Comparison of ENCODE assay signal across 9 cellular contexts in the genomic region with DNA sequence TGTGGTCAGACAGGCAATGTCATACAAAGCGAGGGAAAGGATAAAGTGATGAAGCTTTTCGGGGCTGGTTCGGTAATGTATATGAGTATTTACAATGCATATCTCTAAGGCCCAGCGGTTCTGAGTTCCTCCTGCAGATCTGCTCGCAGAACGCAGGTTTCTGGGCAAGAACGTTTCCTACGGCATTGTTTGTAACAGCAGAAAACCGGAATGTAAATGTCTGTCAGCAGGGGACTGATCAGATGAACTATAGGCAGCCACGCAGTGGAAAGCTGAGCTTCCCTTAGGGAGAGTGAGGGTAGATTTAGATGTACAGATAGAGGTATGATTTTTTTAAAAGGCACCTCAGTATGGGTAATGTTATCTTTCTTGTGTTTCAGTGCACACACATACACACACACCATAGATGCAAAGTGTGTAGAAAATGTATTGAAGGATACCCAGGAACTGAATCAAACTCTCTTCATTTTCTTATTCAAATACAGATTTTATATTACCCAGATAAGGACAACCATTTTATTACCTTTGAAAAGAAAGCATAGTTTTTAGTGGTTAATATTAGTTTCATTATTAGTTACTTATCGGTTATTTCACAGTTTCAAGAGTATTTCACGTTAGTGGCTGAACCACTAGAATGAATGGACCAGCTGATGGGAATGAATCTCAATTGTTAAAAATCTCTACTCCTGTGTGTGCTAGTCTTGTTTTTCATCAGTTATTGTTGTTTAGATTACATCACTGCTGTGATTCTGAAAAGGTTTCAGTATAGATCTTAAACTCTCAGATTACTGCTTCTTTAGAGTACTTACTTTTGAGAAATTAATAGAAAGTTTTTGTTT. TPM values are rescaled to one million over a fixed set of nuclear protein-coding genes. Genes with fewer than 3 reads are reported as not detected.
DNase-seq lines count a peak whose midpoint lies in the region; ATAC-seq and TF ChIP-seq lines count a peak whose summit lies in the region.
"Had no signal": no experiment of that assay in that cellular context is flagged by ENCODE, and none has a peak within 500 bp of the region (broad histone marks: within the 10 kb centered on the region; RNA-seq: fewer than 3 reads in every experiment).

No MANE protein-coding gene starts in this region.

- no peak overlapping the region for H3K4me2 ChIP-seq in mesendoderm (ENCODE audit: low read length)

- DNase-seq in mesendoderm (peak; percentile 47), sigmoid colon (no peak), RKO (ENCODE audit: low spot score) (no peak), germinal center (ENCODE audit: low spot score) (no peak)
- DNase-seq: brain microvascular endothelial cell had no signal

- TF ChIP-seq EP300 in sigmoid colon (IDR thresholded peaks at IDR 0.05), result no peak

- no peak overlapping the region for H4K5ac ChIP-seq in mesendoderm (ENCODE audit: low read length)

- TF ChIP-seq CTCF in sigmoid colon (IDR thresholded peaks at IDR 0.05), result no peak

- H3K9ac ChIP-seq in mesendoderm (ENCODE audit: low read length), result no peak overlapping the region

- H2AK5ac ChIP-seq in mesendoderm (ENCODE audit: low read length), result no peak overlapping the region

- H2BK5ac ChIP-seq in mesendoderm (ENCODE audit: low read length), result no peak overlapping the region

- ATAC-seq in GM19023 (IDR thresholded peaks at IDR 0.05; ENCODE audit: unreplicated experiment) (peak; percentile 82), GM21737 (IDR thresholded peaks at IDR 0.05; ENCODE audit: unreplicated experiment) (peak; percentile 82), HG03442 (IDR thresholded peaks at IDR 0.05; ENCODE audit: unreplicated experiment) (peak; percentile 90)
- ATAC-seq: natural killer cell treated with Interleukin-12 subunit alpha and Interleukin-12 subunit beta and Interleukin-15 and Interleukin-18, amount 100 ng/mL, for 72 hours had no signal

- H3K9me3 ChIP-seq in sigmoid colon, result no peaks in the 10 kb centered on the region

- no peak overlapping the region for H2BK15ac ChIP-seq in mesendoderm (replicated peaks; ENCODE audit: low read depth)

- no peak overlapping the region for H3K56ac ChIP-seq in mesendoderm (ENCODE audit: low read length)

- H3K36me3 ChIP-seq in mesendoderm (ENCODE audit: control insufficient read depth, insufficient read depth, low read length) (peaks cover 5% of the 10 kb centered on the region), sigmoid colon (peaks cover 0 to 46% (median 21%) of the 10 kb centered on the region in 4 donors)

- H2BK120ac ChIP-seq in mesendoderm (ENCODE audit: low read depth, low read length), result no peak overlapping the region

- H3K4me3 ChIP-seq in mesendoderm (ENCODE audit: low read length), result no peak overlapping the region
- no peak overlapping the region for H3K4me3 ChIP-seq in sigmoid colon

- H3K27me3 ChIP-seq in mesendoderm (ENCODE audit: insufficient read depth, low read length, poor library complexity) (no peaks in the 10 kb centered on the region), sigmoid colon (no peaks in the 10 kb centered on the region)
- H3K27me3 ChIP-seq: brain microvascular endothelial cell had no signal

- no peak for TF ChIP-seq POLR2A in sigmoid colon (IDR thresholded peaks at IDR 0.05)

- no peak overlapping the region for H4K8ac ChIP-seq in mesendoderm (ENCODE audit: low read depth, low read length)

- intact Hi-C loops in sigmoid colon (cut with DNase I), result no loop called here

- no peak overlapping the region for H3K23ac ChIP-seq in mesendoderm (ENCODE audit: low read length)

- H3K79me2 ChIP-seq in mesendoderm (ENCODE audit: control insufficient read depth, insufficient read depth, low read length), result no peaks in the 10 kb centered on the region

- H3K27ac ChIP-seq in mesendoderm (ENCODE audit: low read depth, low read length) (no peak overlapping the region), sigmoid colon (no peak overlapping the region)
- H3K27ac ChIP-seq: brain microvascular endothelial cell had no signal

- H3K4ac ChIP-seq in mesendoderm (ENCODE audit: low read depth, low read length), result no peak overlapping the region

- H3K79me1 ChIP-seq in mesendoderm (ENCODE audit: low read length), result peaks cover 5% of the 10 kb centered on the region

- no peaks in the 10 kb centered on the region for H3K4me1 ChIP-seq in mesendoderm (ENCODE audit: control insufficient read depth, low read depth, low read length)
- no peaks in the 10 kb centered on the region for H3K4me1 ChIP-seq in sigmoid colon

- no peak overlapping the region for H3K18ac ChIP-seq in mesendoderm (ENCODE audit: low read length)

- no CpG with 5 or more reads among the region's 12 CpGs for WGBS in mesendoderm (ENCODE audit: extremely low coverage, insufficient coverage, low lambda C conversion rate)
- WGBS in sigmoid colon, 2 donors, result 91 to 94% methylated on average over 12 of the region's 12 CpGs

RNA-seq across cellular contexts. Expression of a gene that starts 56.2 kb away (rescaled TPM):
- polyA plus RNA-seq in mesendoderm (2013, experiment 1 of 2), result 28.5 TPM
- 29.3 TPM for polyA plus RNA-seq in mesendoderm (2013, experiment 2 of 2)
- total RNA-seq in sigmoid colon, result 10 to 100 TPM; 48.5 to 68.1 (median 63.1) TPM
- 10 to 100 TPM; 42.6 to 72.6 (median 60.1) TPM for polyA plus RNA-seq in sigmoid colon
